2 cellular contexts compared by ENCODE assay signal in the genomic region with DNA sequence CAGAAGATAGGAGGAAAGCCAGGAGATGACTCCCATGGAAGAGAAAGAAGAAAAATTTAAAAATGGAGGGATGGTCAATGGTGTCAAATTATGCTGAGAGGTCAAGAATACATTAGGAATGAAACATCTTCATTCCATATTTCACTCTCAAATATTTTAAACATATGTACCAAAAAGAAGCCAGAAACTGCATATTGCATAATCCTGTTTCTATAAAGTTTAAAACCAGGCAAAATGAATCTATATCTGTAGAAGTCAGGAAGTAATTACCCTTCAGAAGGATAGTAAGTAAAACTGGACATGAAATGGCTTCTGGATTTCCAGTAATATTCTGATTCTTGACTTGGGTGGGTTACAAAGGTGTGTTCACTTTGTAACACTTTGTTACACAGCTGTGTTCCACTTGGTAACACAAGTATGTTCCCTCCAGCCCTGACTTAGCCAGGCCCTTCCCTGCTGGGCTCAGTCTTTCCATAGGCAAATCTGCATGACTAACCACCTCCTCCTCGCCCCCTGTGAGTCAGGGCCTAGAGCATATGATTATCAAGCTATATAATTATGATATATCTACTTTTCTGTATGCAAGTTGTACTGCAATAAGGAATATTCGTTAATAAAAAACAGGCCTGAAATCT.
TF ChIP-seq lines count a peak whose summit lies in the region.

No MANE protein-coding gene starts in this region.

TF ChIP-seq in HepG2, 621 proteins besides CTCF, POLR2A, EP300 and RAD21:
- TF ChIP-seq ZFP36L1 (CRISPR knock-in tag; IDR thresholded peaks at IDR 0.05) (no peak), CEBPB (IDR thresholded peaks at IDR 0.05; ENCODE audit: borderline replicate concordance, low read depth, low read length) (peak; percentile 36; the same call in 1 of the 2 replicates), MAZ (IDR thresholded peaks at IDR 0.05; ENCODE audit: borderline replicate concordance, low read depth, low read length) (no peak), MAZ (CRISPR knock-in tag; IDR thresholded peaks at IDR 0.05; ENCODE audit: low read depth) (no peak)

TF ChIP-seq in K562, 482 proteins besides CTCF, POLR2A, EP300 and RAD21:
- TF ChIP-seq PHTF2 (CRISPR knock-in tag; IDR thresholded peaks at IDR 0.05) (no peak), CEBPB (tag; IDR thresholded peaks at IDR 0.05) (peak; percentile 62), ELF2 (CRISPR knock-in tag; IDR thresholded peaks at IDR 0.05) (no peak), CEBPG (CRISPR knock-in tag; IDR thresholded peaks at IDR 0.05) (no peak), CEBPG (tag; conservative IDR thresholded peaks at IDR 0.05 in 1 of 2, IDR thresholded peaks at IDR 0.05 in 1 of 2) (peak; percentile 26 to 69; a peak in 1 of 4 replicates), HNRNPK (IDR thresholded peaks at IDR 0.05; ENCODE audit: low read depth, low read length, poor library complexity, severe bottlenecking) (no peak), CXXC5 (CRISPR knock-in tag; IDR thresholded peaks at IDR 0.05) (no peak), ZNF316 (IDR thresholded peaks at IDR 0.05) (0 out of 2 replicates have a peak, but pooled peaks have one; percentile 17), LEF1 (IDR thresholded peaks at IDR 0.05) (no peak)
- TF ChIP-seq, protein P1, sequence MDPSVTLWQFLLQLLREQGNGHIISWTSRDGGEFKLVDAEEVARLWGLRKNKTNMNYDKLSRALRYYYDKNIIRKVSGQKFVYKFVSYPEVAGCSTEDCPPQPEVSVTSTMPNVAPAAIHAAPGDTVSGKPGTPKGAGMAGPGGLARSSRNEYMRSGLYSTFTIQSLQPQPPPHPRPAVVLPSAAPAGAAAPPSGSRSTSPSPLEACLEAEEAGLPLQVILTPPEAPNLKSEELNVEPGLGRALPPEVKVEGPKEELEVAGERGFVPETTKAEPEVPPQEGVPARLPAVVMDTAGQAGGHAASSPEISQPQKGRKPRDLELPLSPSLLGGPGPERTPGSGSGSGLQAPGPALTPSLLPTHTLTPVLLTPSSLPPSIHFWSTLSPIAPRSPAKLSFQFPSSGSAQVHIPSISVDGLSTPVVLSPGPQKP (CRISPR knock-in tag; IDR thresholded peaks at IDR 0.05): no peak
